In the genomic region with DNA sequence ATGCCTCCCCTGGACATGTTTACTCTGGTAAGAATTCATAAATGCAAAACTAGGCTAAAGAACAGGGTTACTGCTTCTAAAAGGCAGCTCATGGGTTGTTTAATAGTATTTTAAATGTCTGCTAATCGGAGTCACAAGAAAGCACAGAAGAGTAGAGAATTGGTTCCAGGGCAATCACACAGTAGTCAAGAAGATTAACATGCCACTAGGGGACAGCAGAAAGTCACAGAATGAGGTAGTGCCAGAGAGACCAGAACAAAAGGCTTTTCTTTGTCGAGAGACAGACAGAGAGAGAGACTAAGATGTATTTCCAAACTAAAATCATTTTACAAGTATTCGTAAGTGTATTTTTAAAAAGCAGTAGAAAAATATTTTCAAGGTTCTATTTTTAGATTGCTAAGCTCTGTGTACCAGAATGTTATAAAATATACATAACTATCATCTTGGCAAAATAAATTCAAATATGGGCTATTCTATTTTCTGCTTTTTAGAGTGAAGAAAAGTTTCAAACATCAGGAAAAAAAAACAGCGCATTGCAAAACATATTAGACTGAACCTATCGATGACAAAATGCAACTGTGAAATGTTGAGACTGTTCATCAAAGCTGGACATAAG, we compare ENCODE assay signal across 8 cellular contexts.
A peak's percentile ranks its signal among the peaks of the same experiment; 100 is the strongest.
DNase-seq lines count a peak whose midpoint lies in the region; ATAC-seq, FAIRE-seq and TF ChIP-seq lines count a peak whose summit lies in the region.

No MANE protein-coding gene starts in this region.

- ATAC-seq in lung (ENCODE audit: insufficient read depth, low FRiP score) = no peak

- H3K36me3 ChIP-seq in GM23248 (ENCODE audit: low read depth) = no peaks in the 10 kb centered on the region
- no peaks in the 10 kb centered on the region for H3K36me3 ChIP-seq in Loucy (ENCODE audit: insufficient read depth, low read length)
- no peaks in the 10 kb centered on the region for H3K36me3 ChIP-seq in lung (ENCODE audit: control insufficient read depth in 2 of 2, insufficient read depth in 2 of 2, low read length in 2 of 2)

- H3K27me3 ChIP-seq in GM23248 (replicated peaks; ENCODE audit: insufficient read depth) = no peaks in the 10 kb centered on the region
- no peaks in the 10 kb centered on the region for H3K27me3 ChIP-seq in Loucy (ENCODE audit: insufficient read depth, low read length, poor library complexity, severe bottlenecking)
- H3K27me3 ChIP-seq in dorsolateral prefrontal cortex = peaks cover 0 to 4% (median 0%) of the 10 kb centered on the region in 45 donors
- no peaks in the 10 kb centered on the region for H3K27me3 ChIP-seq in lung (ENCODE audit: control insufficient read depth, insufficient read depth)

- peak overlapping the region; percentile 45 for H3K4me2 ChIP-seq in GM23248 (ENCODE audit: unreplicated experiment)
- H3K4me2 ChIP-seq in Loucy (ENCODE audit: low read depth, low read length, poor library complexity, severe bottlenecking) = no peak overlapping the region

- no peaks in the 10 kb centered on the region for H3K9me3 ChIP-seq in GM23248 (ENCODE audit: low read depth)
- no peaks in the 10 kb centered on the region for H3K9me3 ChIP-seq in Loucy (ENCODE audit: insufficient read depth, low read depth, low read length)
- no peaks in the 10 kb centered on the region for H3K9me3 ChIP-seq in lung (ENCODE audit: control insufficient read depth in 2 of 2, insufficient read depth in 1 of 2, low read length in 1 of 2)

- WGBS in GM23248 (ENCODE audit: low coverage in 1 of 2, low lambda C conversion rate in 2 of 2, missing lambda C conversion rate in 2 of 2), 2 experiments = 27 to 28% methylated on average over 5 of the region's 5 CpGs
- WGBS in lung, 2 donors = 34 to 35% methylated on average over 5 of the region's 5 CpGs

- intact Hi-C loops in dorsolateral prefrontal cortex (cut with DNase I) = loop anchor here (5.0 to 10.0 kb wide), 3 partner anchors 381 to 604 kb away; a partner anchor contains a TSS

- 0 out of 2 replicates have a peak overlapping the region, but pooled peaks have one; percentile 5 for H3K9ac ChIP-seq in GM23248
- H3K9ac ChIP-seq in Loucy (ENCODE audit: low read depth, low read length, poor library complexity, severe bottlenecking) = no peak overlapping the region

- no peaks in the 10 kb centered on the region for H3K79me2 ChIP-seq in GM23248 (ENCODE audit: insufficient read depth)
- H3K79me2 ChIP-seq in Loucy (ENCODE audit: insufficient read depth, low read length) = no peaks in the 10 kb centered on the region

- TF ChIP-seq CTCF in Loucy (conservative IDR thresholded peaks at IDR 0.05; ENCODE audit: low read length) = peak; percentile 92
- peak; percentile 64 to 95 (median 83) for TF ChIP-seq CTCF in dorsolateral prefrontal cortex (IDR thresholded peaks at IDR 0.05 in 54 of 56, conservative IDR thresholded peaks at IDR 0.05 in 2 of 56; ENCODE audit: low read depth in 1 of 56, partially characterized antibody in 56 of 56)
- peak; percentile 56 for TF ChIP-seq CTCF in lung (IDR thresholded peaks at IDR 0.05; ENCODE audit: control extremely low read depth, extremely low read depth)

- H3K4me1 ChIP-seq in GM23248 (ENCODE audit: insufficient read depth) (peaks cover 15% of the 10 kb centered on the region; the same call in 1 of the 2 replicates), Loucy (ENCODE audit: insufficient read depth, low read length, poor library complexity, severe bottlenecking) (no peaks in the 10 kb centered on the region), lung (ENCODE audit: control insufficient read depth in 2 of 2, insufficient read depth in 2 of 2, low read length in 2 of 2) (peaks cover 0 to 3% of the 10 kb centered on the region in 2 donors)

- H4K20me1 ChIP-seq in GM23248 (ENCODE audit: insufficient read depth) (no peaks in the 10 kb centered on the region), Loucy (ENCODE audit: insufficient read depth, low read length, poor library complexity, severe bottlenecking) (no peaks in the 10 kb centered on the region)

- H3F3A ChIP-seq in GM23248 (ENCODE audit: insufficient read depth) = no peaks in the 10 kb centered on the region
- H3F3A ChIP-seq in Loucy (ENCODE audit: low read depth) = no peaks in the 10 kb centered on the region

- H3K9me2 ChIP-seq in GM23248 (ENCODE audit: insufficient read depth) = no peaks in the 10 kb centered on the region
- H3K9me2 ChIP-seq in Loucy (replicated peaks; ENCODE audit: low read depth, low read length) = no peaks in the 10 kb centered on the region

- H2AFZ ChIP-seq in GM23248 (peak overlapping the region; percentile 73), Loucy (ENCODE audit: low read length) (peak overlapping the region; percentile 75)

- H3K4me3 ChIP-seq in GM23248 = peak overlapping the region; percentile 6; the same call in 1 of the 2 replicates
- H3K4me3 ChIP-seq in Loucy (ENCODE audit: low read length, poor library complexity, severe bottlenecking) = no peak overlapping the region
- peak overlapping the region in 20 of 59 donors; percentile 2 to 45 (median 16) for H3K4me3 ChIP-seq in dorsolateral prefrontal cortex
- no peak overlapping the region for H3K4me3 ChIP-seq in lung

- H3K27ac ChIP-seq in GM23248 (no peak overlapping the region), dorsolateral prefrontal cortex (peak overlapping the region in 30 of 59 donors; percentile 1 to 74 (median 47)), lung (ENCODE audit: low read depth in 1 of 2, low read length in 1 of 2) (no peak overlapping the region)

- peak; percentile 70 for FAIRE-seq in RCC 7860 (lab: Jason Lieb, UNC)

- in situ Hi-C loops in GM23248 (cut with MboI) = loop anchor here (25.0 kb wide), 1 partner anchor 1386 kb away; no protein-coding TSS in a partner anchor

- DNase-seq in GM04504 (ENCODE audit: low read depth) (peak; percentile 52), GM23248 (peak; percentile 77), RCC 7860 (ENCODE audit: low spot score) (peak; percentile 67), dorsolateral prefrontal cortex (peak in 2 of 10 donors; percentile 19 to 42), lung (ENCODE audit: low spot score) (no peak), activated gamma-delta T cell treated with Interleukin-2 at 50 U/mL for 16 hours (no peak)
- DNase-seq in NK-92 treated with Interleukin-12 subunit alpha and Interleukin-12 subunit beta, amount 100 ng/mL, for 24 hours (lab: John Stamatoyannopoulos, UW) = no peak

Comparison
In these comparisons a context has a peak if more than half of its experiments do, and no peak if none do; other contexts are left out.
1. DNase-seq: peak in GM04504 (single experiment), GM23248 (single experiment) and RCC 7860 (single experiment); none in lung (single experiment), activated gamma-delta T cell treated with Interleukin-2 at 50 U/mL for 16 hours (single experiment) and NK-92 treated with Interleukin-12 subunit alpha and Interleukin-12 subunit beta, amount 100 ng/mL, for 24 hours (single experiment).
2. H3K27ac ChIP-seq: peak in dorsolateral prefrontal cortex (30 of 59); none in GM23248 (single experiment) and lung (0 of 2).
3. Peak in every context shown above with its lines, with median percentiles within 50 percentile points of each other: CTCF ChIP-seq.